ENCODE assay signal across 1 cellular context in genomic region chr10:75234683-75235374, GRCh38.
TF ChIP-seq lines count a peak whose summit lies in the region.

No MANE protein-coding gene starts in this region.

TF ChIP-seq in GM23338, 12 proteins besides CTCF, POLR2A, EP300 and RAD21 (continued from another document):
- TF ChIP-seq ZNF462 (CRISPR knock-in tag; IDR thresholded peaks at IDR 0.05) (no peak), ZNF114 (CRISPR knock-in tag; IDR thresholded peaks at IDR 0.05) (no peak), STAT1 (IDR thresholded peaks at IDR 0.05; ENCODE audit: unreplicated experiment) (no peak), REST (IDR thresholded peaks at IDR 0.05; ENCODE audit: unreplicated experiment) (no peak), ZNF331 (CRISPR knock-in tag; IDR thresholded peaks at IDR 0.05; ENCODE audit: low read depth) (no peak), ETS1 (IDR thresholded peaks at IDR 0.05) (no peak), NANOG (IDR thresholded peaks at IDR 0.05; ENCODE audit: borderline replicate concordance) (no peak), EZH2 (IDR thresholded peaks at IDR 0.05; ENCODE audit: low read depth, unreplicated experiment) (no peak), EZH2phosphoT487 (IDR thresholded peaks at IDR 0.05; ENCODE audit: unreplicated experiment) (no peak)
